In the genomic region with DNA sequence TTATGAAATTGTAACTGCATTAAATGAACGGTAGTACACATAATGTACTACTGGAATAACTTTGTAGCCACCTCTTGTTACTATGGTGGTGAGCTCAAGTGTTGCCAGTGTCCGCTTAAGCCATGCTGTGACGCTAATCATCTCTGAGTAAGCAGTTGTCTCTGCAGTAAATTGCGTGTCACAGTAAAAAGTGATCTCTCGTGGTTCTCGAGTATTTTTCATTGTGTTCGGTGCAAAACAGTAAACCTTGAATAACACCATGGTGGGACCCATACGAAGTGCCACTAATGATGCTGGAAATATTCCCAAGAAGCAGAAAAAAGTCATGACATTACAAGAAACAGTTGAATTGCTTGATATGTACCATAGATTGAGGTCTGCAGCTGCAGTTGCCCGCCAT, we compare ENCODE assay signal across 1 cellular context.
A peak's percentile ranks its signal among the peaks of the same experiment; 100 is the strongest.
TF ChIP-seq lines count a peak whose summit lies in the region.

No MANE protein-coding gene starts in this region.

TF ChIP-seq in K562, 482 proteins besides CTCF, POLR2A, EP300 and RAD21 (continued from another document):
- TF ChIP-seq, protein P1, sequence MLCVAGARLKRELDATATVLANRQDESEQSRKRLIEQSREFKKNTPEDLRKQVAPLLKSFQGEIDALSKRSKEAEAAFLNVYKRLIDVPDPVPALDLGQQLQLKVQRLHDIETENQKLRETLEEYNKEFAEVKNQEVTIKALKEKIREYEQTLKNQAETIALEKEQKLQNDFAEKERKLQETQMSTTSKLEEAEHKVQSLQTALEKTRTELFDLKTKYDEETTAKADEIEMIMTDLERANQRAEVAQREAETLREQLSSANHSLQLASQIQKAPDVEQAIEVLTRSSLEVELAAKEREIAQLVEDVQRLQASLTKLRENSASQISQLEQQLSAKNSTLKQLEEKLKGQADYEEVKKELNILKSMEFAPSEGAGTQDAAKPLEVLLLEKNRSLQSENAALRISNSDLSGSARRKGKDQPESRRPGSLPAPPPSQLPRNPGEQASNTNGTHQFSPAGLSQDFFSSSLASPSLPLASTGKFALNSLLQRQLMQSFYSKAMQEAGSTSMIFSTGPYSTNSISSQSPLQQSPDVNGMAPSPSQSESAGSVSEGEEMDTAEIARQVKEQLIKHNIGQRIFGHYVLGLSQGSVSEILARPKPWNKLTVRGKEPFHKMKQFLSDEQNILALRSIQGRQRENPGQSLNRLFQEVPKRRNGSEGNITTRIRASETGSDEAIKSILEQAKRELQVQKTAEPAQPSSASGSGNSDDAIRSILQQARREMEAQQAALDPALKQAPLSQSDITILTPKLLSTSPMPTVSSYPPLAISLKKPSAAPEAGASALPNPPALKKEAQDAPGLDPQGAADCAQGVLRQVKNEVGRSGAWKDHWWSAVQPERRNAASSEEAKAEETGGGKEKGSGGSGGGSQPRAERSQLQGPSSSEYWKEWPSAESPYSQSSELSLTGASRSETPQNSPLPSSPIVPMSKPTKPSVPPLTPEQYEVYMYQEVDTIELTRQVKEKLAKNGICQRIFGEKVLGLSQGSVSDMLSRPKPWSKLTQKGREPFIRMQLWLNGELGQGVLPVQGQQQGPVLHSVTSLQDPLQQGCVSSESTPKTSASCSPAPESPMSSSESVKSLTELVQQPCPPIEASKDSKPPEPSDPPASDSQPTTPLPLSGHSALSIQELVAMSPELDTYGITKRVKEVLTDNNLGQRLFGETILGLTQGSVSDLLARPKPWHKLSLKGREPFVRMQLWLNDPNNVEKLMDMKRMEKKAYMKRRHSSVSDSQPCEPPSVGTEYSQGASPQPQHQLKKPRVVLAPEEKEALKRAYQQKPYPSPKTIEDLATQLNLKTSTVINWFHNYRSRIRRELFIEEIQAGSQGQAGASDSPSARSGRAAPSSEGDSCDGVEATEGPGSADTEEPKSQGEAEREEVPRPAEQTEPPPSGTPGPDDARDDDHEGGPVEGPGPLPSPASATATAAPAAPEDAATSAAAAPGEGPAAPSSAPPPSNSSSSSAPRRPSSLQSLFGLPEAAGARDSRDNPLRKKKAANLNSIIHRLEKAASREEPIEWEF (CRISPR knock-in tag; IDR thresholded peaks at IDR 0.05), result 0 out of 2 replicates have a peak, but pooled peaks have one; percentile 58
- TF ChIP-seq C11orf30 (IDR thresholded peaks at IDR 0.05; ENCODE audit: low read depth) (peak; percentile 25; the same call in 1 of the 2 replicates), HNRNPL (IDR thresholded peaks at IDR 0.05; ENCODE audit: low read depth, low read length) (no peak), ARID2 (IDR thresholded peaks at IDR 0.05) (no peak), BRF1 (IDR thresholded peaks at IDR 0.05; ENCODE audit: borderline replicate concordance, extremely low read depth, insufficient read length) (no peak), ATF7 (IDR thresholded peaks at IDR 0.05) (peak; percentile 10; the same call in 1 of the 2 replicates), NCOA4 (IDR thresholded peaks at IDR 0.05; ENCODE audit: partially characterized antibody) (no peak), HDAC8 (tag; IDR thresholded peaks at IDR 0.05) (no peak), NR2F6 (CRISPR knock-in tag; IDR thresholded peaks at IDR 0.05) (no peak), PYGO2 (tag; IDR thresholded peaks at IDR 0.05) (no peak), CREM (IDR thresholded peaks at IDR 0.05; ENCODE audit: low read depth) (0 out of 2 replicates have a peak, but pooled peaks have one; percentile 32), EP400 (IDR thresholded peaks at IDR 0.05) (peak; percentile 33; the same call in 1 of the 2 replicates), POLR2G (IDR thresholded peaks at IDR 0.05; ENCODE audit: low read depth, low read length) (no peak)
- TF ChIP-seq, protein P2, sequence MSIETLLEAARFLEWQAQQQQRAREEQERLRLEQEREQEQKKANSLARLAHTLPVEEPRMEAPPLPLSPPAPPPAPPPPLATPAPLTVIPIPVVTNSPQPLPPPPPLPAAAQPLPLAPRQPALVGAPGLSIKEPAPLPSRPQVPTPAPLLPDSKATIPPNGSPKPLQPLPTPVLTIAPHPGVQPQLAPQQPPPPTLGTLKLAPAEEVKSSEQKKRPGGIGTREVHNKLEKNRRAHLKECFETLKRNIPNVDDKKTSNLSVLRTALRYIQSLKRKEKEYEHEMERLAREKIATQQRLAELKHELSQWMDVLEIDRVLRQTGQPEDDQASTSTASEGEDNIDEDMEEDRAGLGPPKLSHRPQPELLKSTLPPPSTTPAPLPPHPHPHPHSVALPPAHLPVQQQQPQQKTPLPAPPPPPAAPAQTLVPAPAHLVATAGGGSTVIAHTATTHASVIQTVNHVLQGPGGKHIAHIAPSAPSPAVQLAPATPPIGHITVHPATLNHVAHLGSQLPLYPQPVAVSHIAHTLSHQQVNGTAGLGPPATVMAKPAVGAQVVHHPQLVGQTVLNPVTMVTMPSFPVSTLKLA (conservative IDR thresholded peaks at IDR 0.05), result 0 out of 4 replicates have a peak, but pooled peaks of 1 of the 2 experiments have one; percentile 25
- TF ChIP-seq, protein P3, sequence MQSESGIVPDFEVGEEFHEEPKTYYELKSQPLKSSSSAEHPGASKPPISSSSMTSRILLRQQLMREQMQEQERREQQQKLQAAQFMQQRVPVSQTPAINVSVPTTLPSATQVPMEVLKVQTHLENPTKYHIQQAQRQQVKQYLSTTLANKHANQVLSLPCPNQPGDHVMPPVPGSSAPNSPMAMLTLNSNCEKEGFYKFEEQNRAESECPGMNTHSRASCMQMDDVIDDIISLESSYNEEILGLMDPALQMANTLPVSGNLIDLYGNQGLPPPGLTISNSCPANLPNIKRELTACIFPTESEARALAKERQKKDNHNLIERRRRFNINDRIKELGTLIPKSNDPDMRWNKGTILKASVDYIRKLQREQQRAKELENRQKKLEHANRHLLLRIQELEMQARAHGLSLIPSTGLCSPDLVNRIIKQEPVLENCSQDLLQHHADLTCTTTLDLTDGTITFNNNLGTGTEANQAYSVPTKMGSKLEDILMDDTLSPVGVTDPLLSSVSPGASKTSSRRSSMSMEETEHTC (IDR thresholded peaks at IDR 0.05), result no peak
- TF ChIP-seq, protein P4, sequence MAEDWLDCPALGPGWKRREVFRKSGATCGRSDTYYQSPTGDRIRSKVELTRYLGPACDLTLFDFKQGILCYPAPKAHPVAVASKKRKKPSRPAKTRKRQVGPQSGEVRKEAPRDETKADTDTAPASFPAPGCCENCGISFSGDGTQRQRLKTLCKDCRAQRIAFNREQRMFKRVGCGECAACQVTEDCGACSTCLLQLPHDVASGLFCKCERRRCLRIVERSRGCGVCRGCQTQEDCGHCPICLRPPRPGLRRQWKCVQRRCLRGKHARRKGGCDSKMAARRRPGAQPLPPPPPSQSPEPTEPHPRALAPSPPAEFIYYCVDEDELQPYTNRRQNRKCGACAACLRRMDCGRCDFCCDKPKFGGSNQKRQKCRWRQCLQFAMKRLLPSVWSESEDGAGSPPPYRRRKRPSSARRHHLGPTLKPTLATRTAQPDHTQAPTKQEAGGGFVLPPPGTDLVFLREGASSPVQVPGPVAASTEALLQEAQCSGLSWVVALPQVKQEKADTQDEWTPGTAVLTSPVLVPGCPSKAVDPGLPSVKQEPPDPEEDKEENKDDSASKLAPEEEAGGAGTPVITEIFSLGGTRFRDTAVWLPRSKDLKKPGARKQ (CRISPR knock-in tag; IDR thresholded peaks at IDR 0.05), result no peak
- TF ChIP-seq, protein P5, sequence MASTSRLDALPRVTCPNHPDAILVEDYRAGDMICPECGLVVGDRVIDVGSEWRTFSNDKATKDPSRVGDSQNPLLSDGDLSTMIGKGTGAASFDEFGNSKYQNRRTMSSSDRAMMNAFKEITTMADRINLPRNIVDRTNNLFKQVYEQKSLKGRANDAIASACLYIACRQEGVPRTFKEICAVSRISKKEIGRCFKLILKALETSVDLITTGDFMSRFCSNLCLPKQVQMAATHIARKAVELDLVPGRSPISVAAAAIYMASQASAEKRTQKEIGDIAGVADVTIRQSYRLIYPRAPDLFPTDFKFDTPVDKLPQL (IDR thresholded peaks at IDR 0.05; ENCODE audit: extremely low read depth, insufficient read length), result no peak
- TF ChIP-seq, protein P6, sequence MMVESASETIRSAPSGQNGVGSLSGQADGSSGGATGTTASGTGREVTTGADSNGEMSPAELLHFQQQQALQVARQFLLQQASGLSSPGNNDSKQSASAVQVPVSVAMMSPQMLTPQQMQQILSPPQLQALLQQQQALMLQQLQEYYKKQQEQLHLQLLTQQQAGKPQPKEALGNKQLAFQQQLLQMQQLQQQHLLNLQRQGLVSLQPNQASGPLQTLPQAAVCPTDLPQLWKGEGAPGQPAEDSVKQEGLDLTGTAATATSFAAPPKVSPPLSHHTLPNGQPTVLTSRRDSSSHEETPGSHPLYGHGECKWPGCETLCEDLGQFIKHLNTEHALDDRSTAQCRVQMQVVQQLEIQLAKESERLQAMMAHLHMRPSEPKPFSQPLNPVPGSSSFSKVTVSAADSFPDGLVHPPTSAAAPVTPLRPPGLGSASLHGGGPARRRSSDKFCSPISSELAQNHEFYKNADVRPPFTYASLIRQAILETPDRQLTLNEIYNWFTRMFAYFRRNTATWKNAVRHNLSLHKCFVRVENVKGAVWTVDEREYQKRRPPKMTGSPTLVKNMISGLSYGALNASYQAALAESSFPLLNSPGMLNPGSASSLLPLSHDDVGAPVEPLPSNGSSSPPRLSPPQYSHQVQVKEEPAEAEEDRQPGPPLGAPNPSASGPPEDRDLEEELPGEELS (CRISPR knock-in tag; IDR thresholded peaks at IDR 0.05; ENCODE audit: borderline replicate concordance), result no peak
- TF ChIP-seq, protein P7, sequence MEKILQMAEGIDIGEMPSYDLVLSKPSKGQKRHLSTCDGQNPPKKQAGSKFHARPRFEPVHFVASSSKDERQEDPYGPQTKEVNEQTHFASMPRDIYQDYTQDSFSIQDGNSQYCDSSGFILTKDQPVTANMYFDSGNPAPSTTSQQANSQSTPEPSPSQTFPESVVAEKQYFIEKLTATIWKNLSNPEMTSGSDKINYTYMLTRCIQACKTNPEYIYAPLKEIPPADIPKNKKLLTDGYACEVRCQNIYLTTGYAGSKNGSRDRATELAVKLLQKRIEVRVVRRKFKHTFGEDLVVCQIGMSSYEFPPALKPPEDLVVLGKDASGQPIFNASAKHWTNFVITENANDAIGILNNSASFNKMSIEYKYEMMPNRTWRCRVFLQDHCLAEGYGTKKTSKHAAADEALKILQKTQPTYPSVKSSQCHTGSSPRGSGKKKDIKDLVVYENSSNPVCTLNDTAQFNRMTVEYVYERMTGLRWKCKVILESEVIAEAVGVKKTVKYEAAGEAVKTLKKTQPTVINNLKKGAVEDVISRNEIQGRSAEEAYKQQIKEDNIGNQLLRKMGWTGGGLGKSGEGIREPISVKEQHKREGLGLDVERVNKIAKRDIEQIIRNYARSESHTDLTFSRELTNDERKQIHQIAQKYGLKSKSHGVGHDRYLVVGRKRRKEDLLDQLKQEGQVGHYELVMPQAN (IDR thresholded peaks at IDR 0.05; ENCODE audit: borderline replicate concordance), result no peak
- TF ChIP-seq, protein P8, sequence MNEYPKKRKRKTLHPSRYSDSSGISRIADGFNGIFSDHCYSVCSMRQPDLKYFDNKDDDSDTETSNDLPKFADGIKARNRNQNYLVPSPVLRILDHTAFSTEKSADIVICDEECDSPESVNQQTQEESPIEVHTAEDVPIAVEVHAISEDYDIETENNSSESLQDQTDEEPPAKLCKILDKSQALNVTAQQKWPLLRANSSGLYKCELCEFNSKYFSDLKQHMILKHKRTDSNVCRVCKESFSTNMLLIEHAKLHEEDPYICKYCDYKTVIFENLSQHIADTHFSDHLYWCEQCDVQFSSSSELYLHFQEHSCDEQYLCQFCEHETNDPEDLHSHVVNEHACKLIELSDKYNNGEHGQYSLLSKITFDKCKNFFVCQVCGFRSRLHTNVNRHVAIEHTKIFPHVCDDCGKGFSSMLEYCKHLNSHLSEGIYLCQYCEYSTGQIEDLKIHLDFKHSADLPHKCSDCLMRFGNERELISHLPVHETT (CRISPR knock-in tag; conservative IDR thresholded peaks at IDR 0.05 in 1 of 2, IDR thresholded peaks at IDR 0.05 in 1 of 2), result peak in 1 of 2 experiments; percentile 26; a peak in 1 of 4 replicates
- TF ChIP-seq, protein P9, sequence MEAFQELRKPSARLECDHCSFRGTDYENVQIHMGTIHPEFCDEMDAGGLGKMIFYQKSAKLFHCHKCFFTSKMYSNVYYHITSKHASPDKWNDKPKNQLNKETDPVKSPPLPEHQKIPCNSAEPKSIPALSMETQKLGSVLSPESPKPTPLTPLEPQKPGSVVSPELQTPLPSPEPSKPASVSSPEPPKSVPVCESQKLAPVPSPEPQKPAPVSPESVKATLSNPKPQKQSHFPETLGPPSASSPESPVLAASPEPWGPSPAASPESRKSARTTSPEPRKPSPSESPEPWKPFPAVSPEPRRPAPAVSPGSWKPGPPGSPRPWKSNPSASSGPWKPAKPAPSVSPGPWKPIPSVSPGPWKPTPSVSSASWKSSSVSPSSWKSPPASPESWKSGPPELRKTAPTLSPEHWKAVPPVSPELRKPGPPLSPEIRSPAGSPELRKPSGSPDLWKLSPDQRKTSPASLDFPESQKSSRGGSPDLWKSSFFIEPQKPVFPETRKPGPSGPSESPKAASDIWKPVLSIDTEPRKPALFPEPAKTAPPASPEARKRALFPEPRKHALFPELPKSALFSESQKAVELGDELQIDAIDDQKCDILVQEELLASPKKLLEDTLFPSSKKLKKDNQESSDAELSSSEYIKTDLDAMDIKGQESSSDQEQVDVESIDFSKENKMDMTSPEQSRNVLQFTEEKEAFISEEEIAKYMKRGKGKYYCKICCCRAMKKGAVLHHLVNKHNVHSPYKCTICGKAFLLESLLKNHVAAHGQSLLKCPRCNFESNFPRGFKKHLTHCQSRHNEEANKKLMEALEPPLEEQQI (IDR thresholded peaks at IDR 0.05), result 0 out of 2 replicates have a peak, but pooled peaks have one; percentile 69
